In the genomic region with DNA sequence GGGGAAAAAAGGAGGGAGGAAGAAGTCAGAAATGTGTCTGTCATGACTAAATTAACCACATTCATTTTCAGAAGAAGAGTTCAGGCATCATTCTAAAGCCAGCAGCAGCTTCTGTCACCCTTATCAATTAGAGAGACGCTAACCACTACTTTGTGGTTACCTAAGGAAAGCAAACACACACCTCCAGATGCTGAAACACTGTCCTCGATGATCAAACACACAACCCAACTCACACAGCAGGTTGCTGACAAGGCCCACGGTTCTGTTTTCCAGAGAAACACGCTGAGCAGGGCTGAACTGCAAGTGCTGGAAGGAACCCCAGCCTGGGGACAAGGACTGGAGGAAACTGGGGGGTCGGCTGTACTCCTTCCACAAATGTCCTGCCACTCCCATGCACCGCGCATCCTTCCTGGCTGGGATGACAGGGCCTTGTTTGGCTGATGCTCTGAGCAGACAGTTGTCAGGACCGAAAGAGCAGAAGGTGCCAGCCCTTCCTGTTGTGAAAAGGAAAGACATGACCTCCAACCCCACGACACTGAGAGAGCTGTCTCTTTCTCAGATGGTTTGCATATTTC, we compare ENCODE assay signal across 10 cellular contexts.
A peak's percentile ranks its signal among the peaks of the same experiment; 100 is the strongest.
DNase-seq lines count a peak whose midpoint lies in the region; ATAC-seq and FAIRE-seq lines count a peak whose summit lies in the region.
"Had no signal": no experiment of that assay in that cellular context is flagged by ENCODE, and none has a peak within 500 bp of the region (broad histone marks: within the 10 kb centered on the region; RNA-seq: fewer than 3 reads in every experiment).

No MANE protein-coding gene starts in this region.

- ATAC-seq in GM18873 (IDR thresholded peaks at IDR 0.05; ENCODE audit: low FRiP score, unreplicated experiment) (no peak), GM21528 (IDR thresholded peaks at IDR 0.05; ENCODE audit: low FRiP score, unreplicated experiment) (no peak)
- ATAC-seq: SK-N-SH treated with all-trans-retinoic acid at 6 μM for 48 hours had no signal

- no peak for DNase-seq in GM18507 (ENCODE audit: extremely low spot score, insufficient read length, low read depth)
- peak in 3 of 5 donors; percentile 26 to 90 (median 38) for DNase-seq in T-helper 1 cell
- peak; percentile 64 for DNase-seq in activated naive CD4-positive, alpha-beta T cell treated with Interleukin-2 at 50 U/mL for 16 hours
- peak; percentile 73 for DNase-seq in stimulated activated CD4-positive, alpha-beta T cell treated with anti-CD3 and anti-CD28 coated beads, Interleukin-1b, Interleukin-23, amount 100 ng/mL, for 48 hours
- no peak for DNase-seq in NCI-H774 (lab: John Stamatoyannopoulos, UW)
- no peak for DNase-seq in islet precursor cell
- DNase-seq: nucleus accumbens had no signal

- FAIRE-seq in GM18507 (lab: Jason Lieb, UNC): peak; percentile 69

Comparison
In these comparisons a context has a peak if more than half of its experiments do, and no peak if none do; other contexts are left out.
1. DNase-seq: peak in T-helper 1 cell (3 of 5), activated naive CD4-positive, alpha-beta T cell treated with Interleukin-2 at 50 U/mL for 16 hours (single experiment) and stimulated activated CD4-positive, alpha-beta T cell treated with anti-CD3 and anti-CD28 coated beads, Interleukin-1b, Interleukin-23, amount 100 ng/mL, for 48 hours (single experiment); none in GM18507 (single experiment), NCI-H774 (single experiment) and islet precursor cell (single experiment).